Comparison of ENCODE assay signal across 8 cellular contexts in genomic region chr12:29390419-29390818, GRCh38. TPM values are rescaled to one million over a fixed set of nuclear protein-coding genes. Genes with fewer than 3 reads are reported as not detected.
DNase-seq lines count a peak whose midpoint lies in the region; ATAC-seq and TF ChIP-seq lines count a peak whose summit lies in the region.
"Not testable (repeated sequence)": the region's sequence is repeated elsewhere in the genome, so short reads cannot be mapped to it uniquely, and the experiment has no call there.

No MANE protein-coding gene starts in this region.

- peaks cover 16% of the 10 kb centered on the region for H3K4me1 ChIP-seq in CD4-positive, alpha-beta memory T cell (ENCODE audit: insufficient read depth, low read length)
- not testable (repeated sequence) for H3K4me1 ChIP-seq in mucosa of descending colon (ENCODE audit: low read depth)

- not testable (repeated sequence) for H3K4me3 ChIP-seq in CD4-positive, alpha-beta memory T cell (ENCODE audit: low read length in 2 of 2); choroid plexus epithelial cell (ENCODE audit: low read depth, low read length); mucosa of descending colon

- H3K27ac Mint-ChIP-seq in CD4-positive, alpha-beta memory T cell = peak overlapping the region; percentile 76 to 94 (median 88)
- H3K27ac Mint-ChIP-seq in T-helper 2 cell treated with Interferon-gamma antibody and Interleukin-4, amounts not matched to agents 5 μg/mL and 100 μg/mL, for 36 hours = peak overlapping the region; percentile 88
- peak overlapping the region; percentile 89 for H3K27ac Mint-ChIP-seq in activated naive CD4-positive, alpha-beta T cell treated with anti-CD3 and anti-CD28 coated beads for 36 hours

- POLR2A ChIA-PET in CD4-positive, alpha-beta memory T cell (lab: Charles Lee; ENCODE audit: partially characterized antibody) = interaction anchor here (0.8 to 1.9 kb wide), 3 partner anchors 10 to 287 kb away, joined by 3 to 38 read pairs (median 4); partner anchors contain the start of gene ERGIC2

- not testable (repeated sequence) for H3K27me3 ChIP-seq in CD4-positive, alpha-beta memory T cell (ENCODE audit: insufficient read depth, low read length)

- TF ChIP-seq CTCF in choroid plexus epithelial cell (conservative IDR thresholded peaks at IDR 0.05; ENCODE audit: low read depth, low read length); mucosa of descending colon (IDR thresholded peaks at IDR 0.05): not testable (repeated sequence)

- peak overlapping the region; percentile 4 to 84 (median 74) for H3K4me3 Mint-ChIP-seq in CD4-positive, alpha-beta memory T cell
- peak overlapping the region; percentile 69 for H3K4me3 Mint-ChIP-seq in T-helper 2 cell treated with Interferon-gamma antibody and Interleukin-4, amounts not matched to agents 5 μg/mL and 100 μg/mL, for 36 hours
- H3K4me3 Mint-ChIP-seq in activated naive CD4-positive, alpha-beta T cell treated with anti-CD3 and anti-CD28 coated beads for 36 hours = peak overlapping the region; percentile 11

- H3K27me3 Mint-ChIP-seq in CD4-positive, alpha-beta memory T cell; T-helper 2 cell treated with Interferon-gamma antibody and Interleukin-4, amounts not matched to agents 5 μg/mL and 100 μg/mL, for 36 hours (ENCODE audit: low read depth); activated naive CD4-positive, alpha-beta T cell treated with anti-CD3 and anti-CD28 coated beads for 36 hours (ENCODE audit: low read depth): not testable (repeated sequence)

- not testable (repeated sequence) for H3K9me3 ChIP-seq in CD4-positive, alpha-beta memory T cell (ENCODE audit: control insufficient read depth in 1 of 2, low read length in 2 of 2); mucosa of descending colon

- not testable (repeated sequence) for H3K36me3 ChIP-seq in CD4-positive, alpha-beta memory T cell (ENCODE audit: insufficient read depth, low read length); mucosa of descending colon (ENCODE audit: low read depth)

- peaks cover 14 to 17% (median 15%) of the 10 kb centered on the region in 4 donors for H3K4me1 Mint-ChIP-seq in CD4-positive, alpha-beta memory T cell
- peaks cover 16% of the 10 kb centered on the region for H3K4me1 Mint-ChIP-seq in T-helper 2 cell treated with Interferon-gamma antibody and Interleukin-4, amounts not matched to agents 5 μg/mL and 100 μg/mL, for 36 hours (ENCODE audit: low read depth)
- H3K4me1 Mint-ChIP-seq in activated naive CD4-positive, alpha-beta T cell treated with anti-CD3 and anti-CD28 coated beads for 36 hours (ENCODE audit: low read depth) = peaks cover 15% of the 10 kb centered on the region

- CTCF ChIA-PET in CD4-positive, alpha-beta memory T cell (lab: Charles Lee; ENCODE audit: partially characterized antibody) = interaction anchor here (1.0 kb wide), 1 partner anchor 37 kb away, joined by 3 read pairs; no protein-coding TSS in a partner anchor
- CTCF ChIA-PET in activated naive CD4-positive, alpha-beta T cell treated with anti-CD3 and anti-CD28 coated beads for 36 hours (lab: Charles Lee) = not testable (repeated sequence)

- peak; percentile 42 for ATAC-seq in mucosa of descending colon

- intact Hi-C loops in CD4-positive, alpha-beta memory T cell (cut with micrococcal nuclease) = loop anchor here (1.0 kb wide), 1 partner anchor 9 kb away; the partner anchor contains the start of gene ERGIC2
- intact Hi-C loops in activated naive CD4-positive, alpha-beta T cell treated with anti-CD3 and anti-CD28 coated beads for 36 hours (cut with micrococcal nuclease) = loop anchor here (1.0 to 2.0 kb wide), 2 partner anchors 9 to 38 kb away; partner anchors contain the start of gene ERGIC2
- intact Hi-C loops in mucosa of descending colon (cut with DNase I, micrococcal nuclease) = not testable (repeated sequence)

- not testable (repeated sequence) for H3K36me3 Mint-ChIP-seq in CD4-positive, alpha-beta memory T cell; T-helper 2 cell treated with Interferon-gamma antibody and Interleukin-4, amounts not matched to agents 5 μg/mL and 100 μg/mL, for 36 hours (ENCODE audit: low read depth); activated naive CD4-positive, alpha-beta T cell treated with anti-CD3 and anti-CD28 coated beads for 36 hours (ENCODE audit: low read depth)

- DNase-seq in CD4-positive, alpha-beta memory T cell = peak; percentile 41 to 61 (median 49)
- DNase-seq in M059J (ENCODE audit: low read depth) = peak; percentile 17
- peak; percentile 29 for DNase-seq in T-helper 2 cell treated with Interferon-gamma antibody and Interleukin-4, amounts not matched to agents 5 μg/mL and 100 μg/mL, for 36 hours (ENCODE audit: low spot score)
- DNase-seq in activated CD8-positive, alpha-beta memory T cell treated with anti-CD3 and anti-CD28 coated beads, Interleukin-2, amount 50 U/mL, for 4 hours = peak; percentile 30
- DNase-seq in activated naive CD4-positive, alpha-beta T cell treated with anti-CD3 and anti-CD28 coated beads for 36 hours = peak; percentile 67
- DNase-seq in choroid plexus epithelial cell (ENCODE audit: low read depth) = peak; percentile 26
- DNase-seq in mucosa of descending colon = not testable (repeated sequence)
- peak; percentile 9 for DNase-seq in stimulated activated CD8-positive, alpha-beta memory T cell treated with anti-CD3 and anti-CD28 coated beads, Interleukin-15, amount 100 ng/mL, for 1 hour (ENCODE audit: low read depth)

- H3K27ac ChIP-seq in CD4-positive, alpha-beta memory T cell (ENCODE audit: low read depth, low read length) = peak overlapping the region; percentile 31

- not testable (repeated sequence) for H3K9me3 Mint-ChIP-seq in CD4-positive, alpha-beta memory T cell; activated naive CD4-positive, alpha-beta T cell treated with anti-CD3 and anti-CD28 coated beads for 36 hours
- H3K9me3 Mint-ChIP-seq in T-helper 2 cell treated with Interferon-gamma antibody and Interleukin-4, amounts not matched to agents 5 μg/mL and 100 μg/mL, for 36 hours = peaks cover 12% of the 10 kb centered on the region

RNA-seq across cellular contexts. Expression of gene ERGIC2, which starts 9.4 kb away (rescaled TPM):
- total RNA-seq in CD4-positive, alpha-beta memory T cell = 10 to 100 TPM; 74.9 to 82.9 TPM
- polyA plus RNA-seq in CD4-positive, alpha-beta memory T cell = 100 to 1,000 TPM in 1 of 2 donors, 10 to 100 TPM in 1; 94.9 to 104 TPM
- total RNA-seq in M059J (2014; rRNA removed; shearing (Covaris generic)) = 121 and 187 TPM in 2 replicates
- total RNA-seq in activated naive CD4-positive, alpha-beta T cell treated with anti-CD3 and anti-CD28 coated beads for 36 hours = 100 to 1,000 TPM; 112 to 116 TPM
- 10 to 100 TPM; 42.0 to 65.4 (median 45.1) TPM for total RNA-seq in mucosa of descending colon

Comparison
In these comparisons a context has a peak if more than half of its experiments do, and no peak if none do; other contexts are left out.
1. H3K4me3 Mint-ChIP-seq: peak in every context shown above with its lines; median percentile 74 in CD4-positive, alpha-beta memory T cell; 69 in T-helper 2 cell treated with Interferon-gamma antibody and Interleukin-4, amounts not matched to agents 5 μg/mL and 100 μg/mL, for 36 hours; 11 in activated naive CD4-positive, alpha-beta T cell treated with anti-CD3 and anti-CD28 coated beads for 36 hours.